ENCODE assay signal across 8 cellular contexts in the genomic region with DNA sequence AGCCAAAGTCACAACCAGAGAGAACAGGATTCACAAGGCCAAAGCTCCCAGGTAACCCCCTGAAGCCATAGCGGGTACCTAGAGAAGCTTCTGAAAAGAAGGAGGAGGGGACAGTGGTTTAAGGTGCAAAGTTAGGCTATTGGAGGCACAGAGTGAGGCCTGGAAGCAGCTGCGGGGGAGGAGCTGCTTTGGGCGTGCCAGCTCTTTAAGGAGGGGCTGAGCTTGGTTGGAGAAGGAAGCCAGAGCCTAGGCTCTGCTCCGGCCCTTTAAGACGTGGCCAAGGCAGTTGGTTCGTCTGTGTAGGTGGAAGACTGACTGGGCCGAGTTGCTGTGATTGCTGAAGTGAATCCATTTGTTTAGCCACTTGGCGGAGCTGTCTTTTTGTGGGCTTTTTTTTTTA. TPM values are rescaled to one million over a fixed set of nuclear protein-coding genes. Genes with fewer than 3 reads are reported as not detected.
DNase-seq lines count a peak whose midpoint lies in the region; ATAC-seq, FAIRE-seq and TF ChIP-seq lines count a peak whose summit lies in the region.

No MANE protein-coding gene starts in this region.

- H3K79me1 ChIP-seq in H1 (ENCODE audit: low read depth, low read length), result no peaks in the 10 kb centered on the region

- no peak for TF ChIP-seq POLR2A in H1 (IDR thresholded peaks at IDR 0.05; ENCODE audit: control extremely low read depth in 1 of 2, low read depth in 2 of 2, low read length in 2 of 2)

- no peak overlapping the region for H3K27ac ChIP-seq in HUES48 (ENCODE audit: low read depth, low read length)
- no peak overlapping the region for H3K27ac ChIP-seq in H1 (ENCODE audit: low read depth, low read length)

- no peak overlapping the region for H2BK12ac ChIP-seq in H1 (ENCODE audit: low read depth, low read length)

- TF ChIP-seq EP300 in H1 (IDR thresholded peaks at IDR 0.05; ENCODE audit: borderline replicate concordance in 1 of 2, low read depth in 2 of 2, low read length in 2 of 2), result no peak

- H4K20me1 ChIP-seq in H1 (replicated peaks in 1 of 2; ENCODE audit: control insufficient read depth in 1 of 2, insufficient read depth in 2 of 2, low read length in 2 of 2), result no peaks in the 10 kb centered on the region

- peak; percentile 89 for ATAC-seq in GM21367 (IDR thresholded peaks at IDR 0.05; ENCODE audit: unreplicated experiment)
- peak; percentile 71 for ATAC-seq in mucosa of descending colon

- H3K36me3 ChIP-seq in HUES48 (ENCODE audit: control insufficient read depth, insufficient read depth, low read length) (no peaks in the 10 kb centered on the region), H1 (ENCODE audit: control insufficient read depth in 2 of 4, insufficient read depth in 4 of 4, low read length in 3 of 4) (no peaks in the 10 kb centered on the region), mucosa of descending colon (ENCODE audit: low read depth) (no peaks in the 10 kb centered on the region)

- POLR2A ChIA-PET in H1 (lab: Charles Lee; ENCODE audit: partially characterized antibody), result no interaction called here

- peak in 2 of 3 experiments; percentile 23 to 24; a peak in 1 of 4 replicates for TF ChIP-seq CTCF in H1 (IDR thresholded peaks at IDR 0.05; ENCODE audit: control extremely low read depth in 1 of 3, insufficient read depth in 1 of 3, low read depth in 1 of 3, low read length in 3 of 3)
- no peak for TF ChIP-seq CTCF in mucosa of descending colon (IDR thresholded peaks at IDR 0.05)

- TF ChIP-seq RAD21 in H1 (IDR thresholded peaks at IDR 0.05 in 1 of 2, conservative IDR thresholded peaks at IDR 0.05 in 1 of 2; ENCODE audit: low read depth in 2 of 2, low read length in 2 of 2), result peak in 1 of 2 experiments; percentile 26; a peak in 2 of 4 replicates

- no peak overlapping the region for H4K91ac ChIP-seq in H1 (replicated peaks; ENCODE audit: insufficient read length, low read length)

- H2AK5ac ChIP-seq in H1 (ENCODE audit: low read depth, low read length), result no peak overlapping the region

- H2BK20ac ChIP-seq in H1 (ENCODE audit: low read length), result no peak overlapping the region

- no peaks in the 10 kb centered on the region for H3K4me1 ChIP-seq in HUES48 (ENCODE audit: control insufficient read depth, insufficient read depth, low read length)
- peaks cover 0 to 4% (median 0%) of the 10 kb centered on the region in 4 experiments; a peak in 2 of 7 replicates for H3K4me1 ChIP-seq in H1 (replicated peaks in 1 of 4; ENCODE audit: control insufficient read depth in 3 of 4, insufficient read depth in 4 of 4, low read length in 3 of 4)
- H3K4me1 ChIP-seq in mucosa of descending colon (ENCODE audit: low read depth), result peaks cover 3% of the 10 kb centered on the region

- H3K27me3 ChIP-seq in HUES48 (ENCODE audit: control insufficient read depth, insufficient read depth, low read length) (no peaks in the 10 kb centered on the region), H1 (replicated peaks in 1 of 4; ENCODE audit: control insufficient read depth in 3 of 4, extremely low read depth in 1 of 4, insufficient read depth in 3 of 4, low read length in 3 of 4) (no peaks in the 10 kb centered on the region)

- H3K9me3 ChIP-seq in HUES48 (ENCODE audit: control insufficient read depth, insufficient read depth, low read length) (peaks cover 46% of the 10 kb centered on the region; the same call in 1 of the 2 replicates), H1 (ENCODE audit: insufficient read depth in 2 of 2, low read depth in 1 of 2, low read length in 1 of 2) (no peaks in the 10 kb centered on the region), mucosa of descending colon (no peaks in the 10 kb centered on the region)

- H3K56ac ChIP-seq in H1 (replicated peaks; ENCODE audit: insufficient read length, low read depth, low read length), result no peak overlapping the region

- H2BK15ac ChIP-seq in H1 (ENCODE audit: low read length), result no peak overlapping the region

- peak overlapping the region; percentile 74 to 95 for H3K4me2 ChIP-seq in H1 (ENCODE audit: insufficient read depth in 1 of 2, low read depth in 2 of 2, low read length in 2 of 2)

- H3K4me3 ChIP-seq in HUES48 (ENCODE audit: low read depth, low read length), result peak overlapping the region; percentile 68
- peak overlapping the region; percentile 55 to 86 (median 72); a peak in 7 of 8 replicates for H3K4me3 ChIP-seq in H1 (ENCODE audit: extremely low read depth in 1 of 4, insufficient read depth in 2 of 4, low read depth in 3 of 4, low read length in 4 of 4)
- H3K4me3 ChIP-seq in mucosa of descending colon, result no peak overlapping the region

- H3K14ac ChIP-seq in H1 (ENCODE audit: insufficient read length), result no peak overlapping the region

- no peak overlapping the region for H3K23ac ChIP-seq in H1 (ENCODE audit: insufficient read length)

- no peaks in the 10 kb centered on the region for H3K79me2 ChIP-seq in H1 (ENCODE audit: control insufficient read depth in 1 of 2, insufficient read depth in 2 of 2, low read length in 2 of 2)

- no peak overlapping the region for H4K5ac ChIP-seq in H1 (ENCODE audit: insufficient read length, low read depth, low read length)

- peak; percentile 95 for FAIRE-seq in H1 (lab: Jason Lieb, UNC)

- DNase-seq in GM03348 (ENCODE audit: low spot score), result peak; percentile 13
- peak; percentile 38 to 56 for DNase-seq in H1 (ENCODE audit: low read depth in 1 of 2, low spot score in 2 of 2)
- peak; percentile 51 to 62 (median 53) for DNase-seq in mucosa of descending colon
- DNase-seq in activated gamma-delta T cell treated with Interleukin-2 at 50 U/mL for 16 hours, result no peak
- no peak for DNase-seq in activated CD8-positive, alpha-beta memory T cell treated with anti-CD3 and anti-CD28 coated beads, Interleukin-2, amount 50 U/mL, for 48 hours
- no peak for DNase-seq in NCI-H2171 treated with DMSO at 0.1 percent for 48 hours (lab: John Stamatoyannopoulos, UW)

- intact Hi-C loops in mucosa of descending colon (cut with DNase I, micrococcal nuclease), result no loop called here

- no peak overlapping the region for H4K8ac ChIP-seq in H1 (ENCODE audit: extremely low read depth, insufficient read depth, low read length)

- H3K4ac ChIP-seq in H1 (replicated peaks; ENCODE audit: insufficient read length, low read depth, low read length), result no peak overlapping the region

- H2BK120ac ChIP-seq in H1 (replicated peaks; ENCODE audit: low read depth, low read length), result no peak overlapping the region

- 2% methylated on average over 8 of the region's 8 CpGs; no CpG with 5 or more reads in 1 of the 2 experiments for WGBS in H1 (ENCODE audit: extremely low coverage in 1 of 2, insufficient coverage in 1 of 2, insufficient read length in 1 of 2, insufficient replicate concordance in 2 of 2, low coverage in 1 of 2, low lambda C conversion rate in 2 of 2, missing lambda C conversion rate in 1 of 2), 2 experiments

- CTCF ChIA-PET in H1 (lab: Charles Lee; ENCODE audit: partially characterized antibody), result interaction anchor here (0.7 to 1.5 kb wide), 3 partner anchors 13 to 20 kb away, joined by 3 to 13 read pairs (median 4); no protein-coding TSS in a partner anchor

- no peak overlapping the region for H3K18ac ChIP-seq in H1 (ENCODE audit: extremely low read depth, low read length)

- H3K9ac ChIP-seq in HUES48 (ENCODE audit: low read depth, low read length) (no peak overlapping the region), H1 (replicated peaks in 1 of 4; ENCODE audit: extremely low read depth in 1 of 4, low read depth in 3 of 4, low read length in 3 of 4) (no peak overlapping the region; a peak in 1 of 7 replicates)

- peaks cover 3% of the 10 kb centered on the region; the same call in 1 of the 2 replicates for H3K23me2 ChIP-seq in H1 (ENCODE audit: low read depth, low read length)

- H2AFZ ChIP-seq in H1 (ENCODE audit: low read length), result no peak overlapping the region

- no peak overlapping the region for H2BK5ac ChIP-seq in H1 (ENCODE audit: low read depth, low read length)

TF ChIP-seq in H1, 55 proteins besides CTCF, POLR2A, EP300 and RAD21:
- TF ChIP-seq EGR1 (IDR thresholded peaks at IDR 0.05; ENCODE audit: borderline replicate concordance, low read depth, low read length) (peak; percentile 28; the same call in 1 of the 2 replicates), TAF1 (IDR thresholded peaks at IDR 0.05; ENCODE audit: low read depth, low read length) (0 out of 2 replicates have a peak, but pooled peaks have one; percentile 59), CHD2 (IDR thresholded peaks at IDR 0.05; ENCODE audit: low read length) (no peak)

RNA-seq across cellular contexts. Expression of gene KLF8, which starts 1.5 kb away (rescaled TPM):
- 9.8 and 11.5 TPM in 2 replicates for total RNA-seq in H1 (2021; fragmentation: NEBNext Ultra II Directional; extraction: Animal tissue kit (Norgen Biotek cat#: 25700))
- polyA plus RNA-seq in H1 (2011; rRNA removed), result 12.6 and 15.3 TPM in 2 replicates
- polyA plus RNA-seq in H1 (2011; cell fraction: cytosol; rRNA removed), result 14.9 TPM
- polyA plus RNA-seq in H1 (2011; cell fraction: nucleus; rRNA removed), result 18.5 TPM
- polyA plus RNA-seq in H1 (2012, experiment 1 of 2), result 7.1 to 9.3 TPM (median 8.6 TPM) in 4 replicates
- polyA plus RNA-seq in H1 (2012, experiment 2 of 2), result 3.1 TPM
- polyA plus RNA-seq in H1 (2013, experiment 1 of 2), result 5.6 TPM
- polyA plus RNA-seq in H1 (2013, experiment 2 of 2), result 5.2 TPM
- 42.7 and 51.9 TPM in 2 replicates for polyA minus RNA-seq in H1 (2011; rRNA and poly(A)+ RNA removed)
- polyA minus RNA-seq in H1 (2011; cell fraction: cytosol; rRNA and poly(A)+ RNA removed), result 14.4 TPM
- polyA minus RNA-seq in H1 (2011; cell fraction: nucleus; rRNA and poly(A)+ RNA removed), result 19.6 TPM
- 1 to 10 TPM; 3.0 to 9.2 (median 6.5) TPM for total RNA-seq in mucosa of descending colon

Comparison
In these comparisons a context has a peak if more than half of its experiments do, and no peak if none do; other contexts are left out.
1. DNase-seq: peak in GM03348 (single experiment), H1 (2 of 2) and mucosa of descending colon (3 of 3); none in activated gamma-delta T cell treated with Interleukin-2 at 50 U/mL for 16 hours (single experiment), activated CD8-positive, alpha-beta memory T cell treated with anti-CD3 and anti-CD28 coated beads, Interleukin-2, amount 50 U/mL, for 48 hours (single experiment) and NCI-H2171 treated with DMSO at 0.1 percent for 48 hours (single experiment).